ENCODE assay signal across 9 cellular contexts in genomic region chr21:17612023-17612564, GRCh38. TPM values are rescaled to one million over a fixed set of nuclear protein-coding genes. Genes with fewer than 3 reads are reported as not detected.
A peak's percentile ranks its signal among the peaks of the same experiment; 100 is the strongest.
DNase-seq lines count a peak whose midpoint lies in the region; ATAC-seq, FAIRE-seq and TF ChIP-seq lines count a peak whose summit lies in the region.
"Had no signal": no experiment of that assay in that cellular context is flagged by ENCODE, and none has a peak within 500 bp of the region (broad histone marks: within the 10 kb centered on the region; RNA-seq: fewer than 3 reads in every experiment).

No MANE protein-coding gene starts in this region.

- no peaks in the 10 kb centered on the region for H3K9me3 Mint-ChIP-seq in brain

- H3K9me3 ChIP-seq in SJCRH30 (replicated peaks) (no peaks in the 10 kb centered on the region), small intestine (ENCODE audit: control insufficient read depth, low read depth) (no peaks in the 10 kb centered on the region)

- peak overlapping the region; percentile 87 to 96 (median 95) for H3K4me3 Mint-ChIP-seq in brain

- H3K4me1 ChIP-seq in SJCRH30 (no peaks in the 10 kb centered on the region), small intestine (ENCODE audit: control insufficient read depth in 2 of 2, insufficient read depth in 1 of 2, low read depth in 1 of 2, low read length in 1 of 2) (peaks cover 2 to 7% of the 10 kb centered on the region in 2 donors)

- TF ChIP-seq CTCF in brain (conservative IDR thresholded peaks at IDR 0.05) = peak in 1 of 2 experiments; percentile 7

- H3K4me1 Mint-ChIP-seq in brain = peaks cover 47% of the 10 kb centered on the region

- H3K4me3 ChIP-seq in SJCRH30 (peak overlapping the region; percentile 83), small intestine (ENCODE audit: low read depth in 1 of 2, low read length in 2 of 2) (peak overlapping the region; percentile 76 to 96)

- peak; percentile 12 for ATAC-seq in HG02938 (IDR thresholded peaks at IDR 0.05; ENCODE audit: unreplicated experiment)

- H3K36me3 Mint-ChIP-seq in brain = peaks cover 29% of the 10 kb centered on the region

- H3K27ac ChIP-seq in SJCRH30 = peak overlapping the region; percentile 75
- peak overlapping the region; percentile 72 to 98 for H3K27ac ChIP-seq in small intestine (ENCODE audit: low read depth in 1 of 2, low read length in 1 of 2)

- DNase-seq in NCI-H2227 (lab: John Stamatoyannopoulos, UW; ENCODE audit: unreplicated experiment) = peak; percentile 48
- DNase-seq in NCI-H2227 treated with DMSO at 0.1 percent for 48 hours (lab: John Stamatoyannopoulos, UW) = no peak
- DNase-seq in SJCRH30 = peak; percentile 29 to 46
- DNase-seq in iPS-NIHi11 (ENCODE audit: low spot score) = peak; percentile 53
- peak; percentile 53 for DNase-seq in small intestine
- DNase-seq in T1000 (lab: John Stamatoyannopoulos, UW) = no peak

- peak overlapping the region; percentile 94 to 99 (median 96) for H3K27ac Mint-ChIP-seq in brain

- FAIRE-seq in small intestine (lab: Jason Lieb, UNC) = no peak
- FAIRE-seq: islet of Langerhans had no signal

- 0% methylated on average over 33 to 50 of the region's 50 CpGs for WGBS in small intestine, 3 donors

- H3K27me3 ChIP-seq in SJCRH30 (no peaks in the 10 kb centered on the region), small intestine (ENCODE audit: control insufficient read depth in 2 of 2, insufficient read depth in 2 of 2, low read length in 2 of 2) (no peaks in the 10 kb centered on the region)

- H3K36me3 ChIP-seq in SJCRH30 = peaks cover 24% of the 10 kb centered on the region
- peaks cover 0 to 6% of the 10 kb centered on the region in 2 donors for H3K36me3 ChIP-seq in small intestine (ENCODE audit: control insufficient read depth in 2 of 2, insufficient read depth in 2 of 2, low read length in 2 of 2)

- H3K27me3 Mint-ChIP-seq in brain = no peaks in the 10 kb centered on the region

RNA-seq across cellular contexts. Expression of gene BTG3, which starts 0.6 kb away (rescaled TPM):
- 58.2 and 58.9 TPM in 2 replicates for total RNA-seq in SJCRH30 (2014; rRNA removed; shearing (Covaris generic))
- polyA plus RNA-seq in brain (ENCODE audit: insufficient read depth, low read depth, low replicate concordance) (65.4 TPM), small intestine (10 to 100 TPM in 1 of 3 donors, 1 to 10 TPM in 2; 4.7 to 14.9 (median 6.8) TPM)

Comparison
In these comparisons a context has a peak if more than half of its experiments do, and no peak if none do; other contexts are left out.
1. DNase-seq: peak in NCI-H2227 (single experiment), SJCRH30 (2 of 2), iPS-NIHi11 (single experiment) and small intestine (single experiment); none in NCI-H2227 treated with DMSO at 0.1 percent for 48 hours (single experiment) and T1000 (single experiment).